ENCODE assay signal across 1 cellular context in genomic region chr3:73623316-73623715, GRCh38.
A peak's percentile ranks its signal among the peaks of the same experiment; 100 is the strongest.
TF ChIP-seq lines count a peak whose summit lies in the region.

No MANE protein-coding gene starts in this region.

TF ChIP-seq in IMR-90, 13 proteins besides CTCF, POLR2A, EP300 and RAD21:
- TF ChIP-seq MAFK (IDR thresholded peaks at IDR 0.05; ENCODE audit: low read depth, low read length) (no peak), ELK1 (IDR thresholded peaks at IDR 0.05; ENCODE audit: borderline replicate concordance, low read depth, low read length) (0 out of 2 replicates have a peak, but pooled peaks have one; percentile 31)
